ENCODE assay signal across 18 cellular contexts in genomic region chr2:204180671-204181070, GRCh38.
DNase-seq lines count a peak whose midpoint lies in the region; ATAC-seq and TF ChIP-seq lines count a peak whose summit lies in the region.
"Had no signal": no experiment of that assay in that cellular context is flagged by ENCODE, and none has a peak within 500 bp of the region (broad histone marks: within the 10 kb centered on the region; RNA-seq: fewer than 3 reads in every experiment).

No MANE protein-coding gene starts in this region.

- H3K4me3 ChIP-seq in HEK293 (ENCODE audit: low read depth, low read length) (no peak overlapping the region), mesendoderm (ENCODE audit: low read length) (no peak overlapping the region), left lung (no peak overlapping the region)
- H3K4me3 ChIP-seq: colonic mucosa, testis had no signal

- H3K27ac ChIP-seq in HEK293 (ENCODE audit: extremely low read depth, low read depth, low read length): no peak overlapping the region
- no peak overlapping the region for H3K27ac ChIP-seq in mesendoderm (ENCODE audit: low read depth, low read length)
- no peak overlapping the region for H3K27ac ChIP-seq in left lung
- H3K27ac ChIP-seq: colonic mucosa, foreskin keratinocyte, testis had no signal

- no peaks in the 10 kb centered on the region for H3K36me3 Mint-ChIP-seq in activated T-helper 2 cell treated with anti-CD3 and anti-CD28 coated beads, Interferon-gamma antibody, Interleukin-2, Interleukin-4, amounts not matched to agents 10 μg/mL and 5 μg/mL and 100 μg/mL, durations not matched to agents 14 hours and 24 hours and 36 hours (ENCODE audit: low read depth)
- H3K36me3 Mint-ChIP-seq: activated naive CD8-positive, alpha-beta T cell; CD8-positive, alpha-beta memory T cell had no signal

- intact Hi-C loops in left lung (cut with DNase I): no loop called here
- intact Hi-C loops in cardiac septum (cut with DNase I): no loop called here
- intact Hi-C loops in activated T-helper 2 cell treated with anti-CD3 and anti-CD28 coated beads, Interferon-gamma antibody, Interleukin-2, Interleukin-4, amounts not matched to agents 10 μg/mL and 5 μg/mL and 100 μg/mL, durations not matched to agents 14 hours and 24 hours and 36 hours (cut with micrococcal nuclease): no loop called here

- no peaks in the 10 kb centered on the region for H3K9me3 Mint-ChIP-seq in activated T-helper 2 cell treated with anti-CD3 and anti-CD28 coated beads, Interferon-gamma antibody, Interleukin-2, Interleukin-4, amounts not matched to agents 10 μg/mL and 5 μg/mL and 100 μg/mL, durations not matched to agents 14 hours and 24 hours and 36 hours
- H3K9me3 Mint-ChIP-seq: activated T-cell treated with anti-CD3 and anti-CD28 coated beads, Interleukin-2, amount 50 U/mL, for 4 hours; CD8-positive, alpha-beta memory T cell had no signal

- no peak overlapping the region for H3K4me3 Mint-ChIP-seq in activated T-helper 2 cell treated with anti-CD3 and anti-CD28 coated beads, Interferon-gamma antibody, Interleukin-2, Interleukin-4, amounts not matched to agents 10 μg/mL and 5 μg/mL and 100 μg/mL, durations not matched to agents 14 hours and 24 hours and 36 hours (ENCODE audit: low read depth)
- H3K4me3 Mint-ChIP-seq: activated naive CD8-positive, alpha-beta T cell; activated T-cell treated with anti-CD3 and anti-CD28 coated beads, Interleukin-2, amount 50 U/mL, for 4 hours; CD8-positive, alpha-beta memory T cell had no signal

- no peak overlapping the region for H3K27ac Mint-ChIP-seq in activated T-helper 2 cell treated with anti-CD3 and anti-CD28 coated beads, Interferon-gamma antibody, Interleukin-2, Interleukin-4, amounts not matched to agents 10 μg/mL and 5 μg/mL and 100 μg/mL, durations not matched to agents 14 hours and 24 hours and 36 hours
- H3K27ac Mint-ChIP-seq: activated naive CD8-positive, alpha-beta T cell; CD8-positive, alpha-beta memory T cell had no signal

- no peak for ATAC-seq in left lung
- ATAC-seq: foreskin keratinocyte had no signal

- no peak overlapping the region for H3K23ac ChIP-seq in mesendoderm (ENCODE audit: low read length)

- no peaks in the 10 kb centered on the region for H3K79me1 ChIP-seq in mesendoderm (ENCODE audit: low read length)

- H4K5ac ChIP-seq in mesendoderm (ENCODE audit: low read length): no peak overlapping the region

- peaks cover 45% of the 10 kb centered on the region for H3K27me3 Mint-ChIP-seq in activated T-helper 2 cell treated with anti-CD3 and anti-CD28 coated beads, Interferon-gamma antibody, Interleukin-2, Interleukin-4, amounts not matched to agents 10 μg/mL and 5 μg/mL and 100 μg/mL, durations not matched to agents 14 hours and 24 hours and 36 hours (ENCODE audit: low read depth)

- CTCF ChIA-PET in HEK293 (lab: Yijun Ruan, JAX): interaction anchor here (0.5 to 1.9 kb wide), 3 partner anchors 36 to 227 kb away, joined by 3 to 11 read pairs (median 3); no protein-coding TSS in a partner anchor

- H2AK5ac ChIP-seq in mesendoderm (ENCODE audit: low read length): no peak overlapping the region

- no peak overlapping the region for H2BK5ac ChIP-seq in mesendoderm (ENCODE audit: low read length)

- POLR2A ChIA-PET in HEK293 (lab: Yijun Ruan, JAX): no interaction called here

- H3K27me3 ChIP-seq in mesendoderm (ENCODE audit: insufficient read depth, low read length, poor library complexity) (no peaks in the 10 kb centered on the region), left lung (no peaks in the 10 kb centered on the region)
- H3K27me3 ChIP-seq: colonic mucosa, testis had no signal

- H2BK120ac ChIP-seq in mesendoderm (ENCODE audit: low read depth, low read length): no peak overlapping the region

- H3K56ac ChIP-seq in mesendoderm (ENCODE audit: low read length): no peak overlapping the region

- H3K79me2 ChIP-seq in mesendoderm (ENCODE audit: control insufficient read depth, insufficient read depth, low read length): no peaks in the 10 kb centered on the region

- TF ChIP-seq CTCF in HEK293 (tag by site-specific recombination; IDR thresholded peaks at IDR 0.05) (no peak), left lung (IDR thresholded peaks at IDR 0.05) (no peak)

- no peak overlapping the region for H2BK15ac ChIP-seq in mesendoderm (replicated peaks; ENCODE audit: low read depth)

- H3K36me3 ChIP-seq in HEK293 (ENCODE audit: control insufficient read depth in 2 of 2, insufficient read depth in 1 of 2, low read length in 2 of 2) (no peaks in the 10 kb centered on the region), mesendoderm (ENCODE audit: control insufficient read depth, insufficient read depth, low read length) (no peaks in the 10 kb centered on the region), left lung (no peaks in the 10 kb centered on the region)
- H3K36me3 ChIP-seq: colonic mucosa had no signal

- H3K9me3 ChIP-seq in HEK293 (ENCODE audit: control insufficient read depth, insufficient read depth, low read depth, low read length) (no peaks in the 10 kb centered on the region), left lung (no peaks in the 10 kb centered on the region)
- H3K9me3 ChIP-seq: colonic mucosa, testis had no signal

- no peak overlapping the region for H3K4ac ChIP-seq in mesendoderm (ENCODE audit: low read depth, low read length)

- H3K4me1 ChIP-seq in HEK293 (ENCODE audit: control insufficient read depth, insufficient read depth, low read length): no peaks in the 10 kb centered on the region
- no peaks in the 10 kb centered on the region for H3K4me1 ChIP-seq in mesendoderm (ENCODE audit: control insufficient read depth, low read depth, low read length)
- no peaks in the 10 kb centered on the region for H3K4me1 ChIP-seq in left lung
- H3K4me1 ChIP-seq: colonic mucosa, foreskin keratinocyte, testis had no signal

- peak; percentile 38 for DNase-seq in NCI-H345 (lab: John Stamatoyannopoulos, UW)
- DNase-seq in NCI-H345 treated with DMSO at 0.1 percent for 48 hours (lab: John Stamatoyannopoulos, UW; ENCODE audit: unreplicated experiment): no peak
- peak; percentile 53 for DNase-seq in NCI-H69 (lab: John Stamatoyannopoulos, UW)
- DNase-seq in mesendoderm: peak; percentile 20
- no peak for DNase-seq in left lung
- DNase-seq in cardiac septum (ENCODE audit: low spot score): no peak
- no peak for DNase-seq in activated T-helper 2 cell treated with anti-CD3 and anti-CD28 coated beads, Interferon-gamma antibody, Interleukin-2, Interleukin-4, amounts not matched to agents 10 μg/mL and 5 μg/mL and 100 μg/mL, durations not matched to agents 14 hours and 24 hours and 36 hours (ENCODE audit: low spot score)
- DNase-seq: activated CD4-positive, alpha-beta T cell treated with anti-CD3 and anti-CD28 coated beads, Interleukin-2, amount 50 U/mL, for 48 hours; activated T-cell treated with anti-CD3 and anti-CD28 coated beads, Interleukin-2, amount 50 U/mL, for 4 hours; CD8-positive, alpha-beta memory T cell; colonic mucosa; foreskin keratinocyte; NCI-H510A; RPMI8226; stimulated activated CD4-positive, alpha-beta T cell treated with anti-CD3 and anti-CD28 coated beads, Interleukin-2, amount 100 ng/mL, for 48 hours; testis had no signal

- H4K8ac ChIP-seq in mesendoderm (ENCODE audit: low read depth, low read length): no peak overlapping the region

- H3K18ac ChIP-seq in mesendoderm (ENCODE audit: low read length): no peak overlapping the region

- WGBS in mesendoderm (ENCODE audit: extremely low coverage, insufficient coverage, low lambda C conversion rate): no CpG with 5 or more reads among the region's 1 CpG

- peaks cover 9% of the 10 kb centered on the region for H3K4me1 Mint-ChIP-seq in activated T-helper 2 cell treated with anti-CD3 and anti-CD28 coated beads, Interferon-gamma antibody, Interleukin-2, Interleukin-4, amounts not matched to agents 10 μg/mL and 5 μg/mL and 100 μg/mL, durations not matched to agents 14 hours and 24 hours and 36 hours (ENCODE audit: low read depth)
- H3K4me1 Mint-ChIP-seq: CD8-positive, alpha-beta memory T cell had no signal

- H3K4me2 ChIP-seq in mesendoderm (ENCODE audit: low read length): no peak overlapping the region

- no peak overlapping the region for H3K9ac ChIP-seq in mesendoderm (ENCODE audit: low read length)

TF ChIP-seq in HEK293, 187 proteins besides CTCF, POLR2A, EP300 and RAD21:
- TF ChIP-seq ZBTB17 (tag by site-specific recombination; IDR thresholded peaks at IDR 0.05) (0 out of 2 replicates have a peak, but pooled peaks have one; percentile 42), ZNF514 (tag by site-specific recombination; IDR thresholded peaks at IDR 0.05) (no peak), TRIM28 (IDR thresholded peaks at IDR 0.05; ENCODE audit: borderline replicate concordance, low read length) (peak; percentile 66), ZBTB7A (tag by site-specific recombination; IDR thresholded peaks at IDR 0.05; ENCODE audit: low read depth) (no peak), FEZF1 (tag by site-specific recombination; IDR thresholded peaks at IDR 0.05) (peak; percentile 43), OSR2 (tag by site-specific recombination; IDR thresholded peaks at IDR 0.05) (peak; percentile 44; the same call in 1 of the 2 replicates), ZEB2 (tag by site-specific recombination; IDR thresholded peaks at IDR 0.05) (no peak), ZNF843 (tag by site-specific recombination; IDR thresholded peaks at IDR 0.05) (peak; percentile 65; the same call in 1 of the 2 replicates), WT1 (tag by site-specific recombination; IDR thresholded peaks at IDR 0.05) (0 out of 2 replicates have a peak, but pooled peaks have one; percentile 23)
TF ChIP-seq in HEK293: peak in this region for 6.

Comparison
In these comparisons a context has a peak if more than half of its experiments do, and no peak if none do; other contexts are left out.
1. DNase-seq: peak in NCI-H345 (single experiment), NCI-H69 (single experiment) and mesendoderm (single experiment); none in NCI-H345 treated with DMSO at 0.1 percent for 48 hours (single experiment), left lung (0 of 2), cardiac septum (single experiment) and activated T-helper 2 cell treated with anti-CD3 and anti-CD28 coated beads, Interferon-gamma antibody, Interleukin-2, Interleukin-4, amounts not matched to agents 10 μg/mL and 5 μg/mL and 100 μg/mL, durations not matched to agents 14 hours and 24 hours and 36 hours (single experiment).